In genomic region chr1:152189657-152190442, GRCh38 we compare ENCODE assay signal across 8 cellular contexts. TPM values are rescaled to one million over a fixed set of nuclear protein-coding genes. Genes with fewer than 3 reads are reported as not detected.
DNase-seq lines count a peak whose midpoint lies in the region; ATAC-seq, FAIRE-seq and TF ChIP-seq lines count a peak whose summit lies in the region.

No MANE protein-coding gene starts in this region.

- TF ChIP-seq CTCF in GM13976 (IDR thresholded peaks at IDR 0.05; ENCODE audit: borderline replicate concordance, control extremely low read depth, extremely low read depth, insufficient read depth, missing control alignments) (peak; percentile 69), colonic mucosa (IDR thresholded peaks at IDR 0.05) (peak; percentile 60), right lobe of liver (IDR thresholded peaks at IDR 0.05) (peak; percentile 66 to 73 (median 68))

- ATAC-seq in right lobe of liver (peak; percentile 71 to 78 (median 74)), HG03159 (IDR thresholded peaks at IDR 0.05; ENCODE audit: unreplicated experiment) (no peak)

- H3K36me3 ChIP-seq in colonic mucosa (no peaks in the 10 kb centered on the region), right lobe of liver (no peaks in the 10 kb centered on the region)

- intact Hi-C loops in colonic mucosa (cut with DNase I) = loop anchor here (2.0 to 5.0 kb wide), 3 partner anchors 48 to 267 kb away; no protein-coding TSS in a partner anchor
- intact Hi-C loops in right lobe of liver (cut with DNase I) = loop anchor here (10.0 kb wide), 2 partner anchors 135 to 255 kb away; no protein-coding TSS in a partner anchor

- H3K9ac ChIP-seq in colonic mucosa (ENCODE audit: low read depth in 2 of 2, low read length in 2 of 2) = no peak overlapping the region

- 12% methylated on average over 9 of the region's 9 CpGs for WGBS in right lobe of liver (ENCODE audit: insufficient coverage, low coverage, low lambda C conversion rate, missing lambda C conversion rate)

- FAIRE-seq in A204.1 (lab: Jason Lieb, UNC) = peak; percentile 73

- no peak for TF ChIP-seq POLR2A in right lobe of liver (IDR thresholded peaks at IDR 0.05)

- no peak overlapping the region for H3K27ac ChIP-seq in colonic mucosa
- H3K27ac ChIP-seq in right lobe of liver = no peak overlapping the region

- H3K4me3 ChIP-seq in colonic mucosa = peak overlapping the region; percentile 51
- peak overlapping the region in 2 of 3 donors; percentile 41 to 62 for H3K4me3 ChIP-seq in right lobe of liver

- H3K4me1 ChIP-seq in colonic mucosa (no peaks in the 10 kb centered on the region), right lobe of liver (peaks cover 0 to 18% (median 2%) of the 10 kb centered on the region in 4 donors)

- H3K9me3 ChIP-seq in colonic mucosa (no peaks in the 10 kb centered on the region), right lobe of liver (no peaks in the 10 kb centered on the region)

- H3K27me3 ChIP-seq in colonic mucosa (peaks cover 9% of the 10 kb centered on the region), right lobe of liver (no peaks in the 10 kb centered on the region)

- in situ Hi-C loops in GM13976 (cut with MboI; ENCODE audit: low sequenced_read_pairs, unreplicated experiment) = loop anchor here (5.0 kb wide), 1 partner anchor 267 kb away; no protein-coding TSS in a partner anchor

- DNase-seq in GM13976 (ENCODE audit: low spot score) (peak; percentile 71), NCI-H2171 (lab: John Stamatoyannopoulos, UW) (peak; percentile 51), colonic mucosa (peak; percentile 54), right lobe of liver (peak; percentile 54 to 68 (median 67))
- peak; percentile 65 for DNase-seq in activated CD4-positive, CD25-positive, alpha-beta regulatory T cell treated with anti-CD3 and anti-CD28 coated beads, Interleukin-2, amount 50 U/mL, for 72 hours
- DNase-seq in stimulated activated CD4-positive, alpha-beta T cell treated with anti-CD3 and anti-CD28 coated beads, Interleukin-4, amount 100 ng/mL, for 48 hours (ENCODE audit: low read depth in 2 of 2) = peak; percentile 58 to 66

RNA-seq across cellular contexts. Expression of gene RPTN, which starts 30.8 kb away (rescaled TPM):
- total RNA-seq in colonic mucosa = not detected
- not detected for total RNA-seq in right lobe of liver

RNA-seq across cellular contexts. Expression of gene HRNR, which starts 34.1 kb away (rescaled TPM):
- total RNA-seq in colonic mucosa (not detected), right lobe of liver (not detected)
